In the genomic region with DNA sequence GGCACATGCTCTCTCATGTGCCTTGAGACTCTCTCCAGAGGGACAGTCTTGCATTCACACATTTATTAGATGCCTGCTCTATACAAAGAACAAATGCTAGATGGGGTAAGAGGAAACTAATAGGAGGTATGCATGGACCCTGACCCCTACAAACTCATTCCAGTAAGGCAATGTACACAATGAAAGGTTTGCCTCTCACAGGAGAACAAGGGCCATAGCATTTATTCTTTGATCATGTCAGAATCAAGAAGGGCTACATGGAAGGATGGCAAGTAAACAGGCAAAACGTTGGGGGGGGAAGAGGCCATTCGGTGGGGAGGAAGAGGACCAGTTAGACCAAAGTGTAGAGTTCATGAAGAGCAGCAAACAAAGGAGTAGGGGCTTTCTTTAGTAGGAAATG, we compare ENCODE assay signal across 1 cellular context.
TF ChIP-seq lines count a peak whose summit lies in the region.

No MANE protein-coding gene starts in this region.

TF ChIP-seq in HepG2, 621 proteins besides CTCF, POLR2A, EP300 and RAD21 (continued from another document and continues in another):
- TF ChIP-seq SOX6 (IDR thresholded peaks at IDR 0.05), result no peak
- TF ChIP-seq SOX6 (CRISPR knock-in tag; IDR thresholded peaks at IDR 0.05), result peak; percentile 49
- TF ChIP-seq HNRNPUL1 (IDR thresholded peaks at IDR 0.05; ENCODE audit: low read depth, low read length), result no peak
- TF ChIP-seq FLYWCH1 (CRISPR knock-in tag; IDR thresholded peaks at IDR 0.05), result no peak
- TF ChIP-seq, protein P1, sequence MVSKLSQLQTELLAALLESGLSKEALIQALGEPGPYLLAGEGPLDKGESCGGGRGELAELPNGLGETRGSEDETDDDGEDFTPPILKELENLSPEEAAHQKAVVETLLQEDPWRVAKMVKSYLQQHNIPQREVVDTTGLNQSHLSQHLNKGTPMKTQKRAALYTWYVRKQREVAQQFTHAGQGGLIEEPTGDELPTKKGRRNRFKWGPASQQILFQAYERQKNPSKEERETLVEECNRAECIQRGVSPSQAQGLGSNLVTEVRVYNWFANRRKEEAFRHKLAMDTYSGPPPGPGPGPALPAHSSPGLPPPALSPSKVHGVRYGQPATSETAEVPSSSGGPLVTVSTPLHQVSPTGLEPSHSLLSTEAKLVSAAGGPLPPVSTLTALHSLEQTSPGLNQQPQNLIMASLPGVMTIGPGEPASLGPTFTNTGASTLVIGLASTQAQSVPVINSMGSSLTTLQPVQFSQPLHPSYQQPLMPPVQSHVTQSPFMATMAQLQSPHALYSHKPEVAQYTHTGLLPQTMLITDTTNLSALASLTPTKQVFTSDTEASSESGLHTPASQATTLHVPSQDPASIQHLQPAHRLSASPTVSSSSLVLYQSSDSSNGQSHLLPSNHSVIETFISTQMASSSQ (IDR thresholded peaks at IDR 0.05; ENCODE audit: low read depth), result no peak
- TF ChIP-seq, protein P1 (CRISPR knock-in tag; IDR thresholded peaks at IDR 0.05; ENCODE audit: borderline replicate concordance), result no peak
- no peak for TF ChIP-seq SPEN (CRISPR knock-in tag; IDR thresholded peaks at IDR 0.05; ENCODE audit: low read depth)
- TF ChIP-seq, protein P2, sequence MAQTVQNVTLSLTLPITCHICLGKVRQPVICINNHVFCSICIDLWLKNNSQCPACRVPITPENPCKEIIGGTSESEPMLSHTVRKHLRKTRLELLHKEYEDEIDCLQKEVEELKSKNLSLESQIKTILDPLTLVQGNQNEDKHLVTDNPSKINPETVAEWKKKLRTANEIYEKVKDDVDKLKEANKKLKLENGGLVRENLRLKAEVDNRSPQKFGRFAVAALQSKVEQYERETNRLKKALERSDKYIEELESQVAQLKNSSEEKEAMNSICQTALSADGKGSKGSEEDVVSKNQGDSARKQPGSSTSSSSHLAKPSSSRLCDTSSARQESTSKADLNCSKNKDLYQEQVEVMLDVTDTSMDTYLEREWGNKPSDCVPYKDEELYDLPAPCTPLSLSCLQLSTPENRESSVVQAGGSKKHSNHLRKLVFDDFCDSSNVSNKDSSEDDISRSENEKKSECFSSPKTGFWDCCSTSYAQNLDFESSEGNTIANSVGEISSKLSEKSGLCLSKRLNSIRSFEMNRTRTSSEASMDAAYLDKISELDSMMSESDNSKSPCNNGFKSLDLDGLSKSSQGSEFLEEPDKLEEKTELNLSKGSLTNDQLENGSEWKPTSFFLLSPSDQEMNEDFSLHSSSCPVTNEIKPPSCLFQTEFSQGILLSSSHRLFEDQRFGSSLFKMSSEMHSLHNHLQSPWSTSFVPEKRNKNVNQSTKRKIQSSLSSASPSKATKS (CRISPR knock-in tag; IDR thresholded peaks at IDR 0.05), result no peak
- no peak for TF ChIP-seq ZNF234 (CRISPR knock-in tag; conservative IDR thresholded peaks at IDR 0.05)
- TF ChIP-seq HCFC1 (IDR thresholded peaks at IDR 0.05; ENCODE audit: low read depth, low read length), result no peak
- no peak for TF ChIP-seq ZNF496 (CRISPR knock-in tag; IDR thresholded peaks at IDR 0.05; ENCODE audit: insufficient replicate concordance)
- TF ChIP-seq TCF12 (IDR thresholded peaks at IDR 0.05), result no peak
- no peak for TF ChIP-seq TCF12 (CRISPR knock-in tag; IDR thresholded peaks at IDR 0.05)
- no peak for TF ChIP-seq ZNF232 (CRISPR knock-in tag; IDR thresholded peaks at IDR 0.05; ENCODE audit: borderline replicate concordance)
- TF ChIP-seq CHD4 (IDR thresholded peaks at IDR 0.05; ENCODE audit: borderline replicate concordance, low read length), result peak; percentile 49; the same call in 1 of the 2 replicates
- no peak for TF ChIP-seq ZNF747 (CRISPR knock-in tag; IDR thresholded peaks at IDR 0.05; ENCODE audit: borderline replicate concordance)
- TF ChIP-seq, protein P3, sequence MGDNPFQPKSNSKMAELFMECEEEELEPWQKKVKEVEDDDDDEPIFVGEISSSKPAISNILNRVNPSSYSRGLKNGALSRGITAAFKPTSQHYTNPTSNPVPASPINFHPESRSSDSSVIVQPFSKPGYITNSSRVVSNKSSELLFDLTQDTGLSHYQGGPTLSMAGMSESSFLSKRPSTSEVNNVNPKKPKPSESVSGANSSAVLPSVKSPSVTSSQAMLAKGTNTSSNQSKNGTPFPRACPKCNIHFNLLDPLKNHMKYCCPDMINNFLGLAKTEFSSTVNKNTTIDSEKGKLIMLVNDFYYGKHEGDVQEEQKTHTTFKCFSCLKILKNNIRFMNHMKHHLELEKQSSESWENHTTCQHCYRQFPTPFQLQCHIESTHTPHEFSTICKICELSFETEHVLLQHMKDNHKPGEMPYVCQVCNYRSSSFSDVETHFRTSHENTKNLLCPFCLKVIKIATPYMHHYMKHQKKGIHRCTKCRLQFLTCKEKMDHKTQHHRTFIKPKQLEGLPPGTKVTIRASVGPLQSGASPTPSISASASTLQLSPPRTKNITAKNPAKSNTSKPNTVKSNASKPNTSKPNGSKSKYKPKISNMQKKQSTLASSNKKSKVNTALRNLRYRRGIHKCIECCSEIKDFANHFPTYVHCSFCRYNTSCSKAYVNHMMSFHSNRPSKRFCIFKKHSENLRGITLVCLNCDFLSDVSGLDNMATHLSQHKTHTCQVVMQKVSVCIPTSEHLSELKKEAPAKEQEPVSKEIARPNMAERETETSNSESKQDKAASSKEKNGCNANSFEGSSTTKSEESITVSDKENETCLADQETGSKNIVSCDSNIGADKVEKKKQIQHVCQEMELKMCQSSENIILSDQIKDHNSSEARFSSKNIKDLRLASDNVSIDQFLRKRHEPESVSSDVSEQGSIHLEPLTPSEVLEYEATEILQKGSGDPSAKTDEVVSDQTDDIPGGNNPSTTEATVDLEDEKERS (CRISPR knock-in tag; IDR thresholded peaks at IDR 0.05), result no peak
- no peak for TF ChIP-seq ZNF263 (CRISPR knock-in tag; IDR thresholded peaks at IDR 0.05)
- no peak for TF ChIP-seq GATAD2A (CRISPR knock-in tag; IDR thresholded peaks at IDR 0.05)
- TF ChIP-seq ASH2L (IDR thresholded peaks at IDR 0.05; ENCODE audit: insufficient read length, low read depth, low read length), result peak; percentile 76
- TF ChIP-seq DNMT3B (CRISPR knock-in tag; conservative IDR thresholded peaks at IDR 0.05), result no peak
- TF ChIP-seq MXI1 (IDR thresholded peaks at IDR 0.05; ENCODE audit: borderline replicate concordance, low read depth, low read length), result no peak
- TF ChIP-seq, protein P4, sequence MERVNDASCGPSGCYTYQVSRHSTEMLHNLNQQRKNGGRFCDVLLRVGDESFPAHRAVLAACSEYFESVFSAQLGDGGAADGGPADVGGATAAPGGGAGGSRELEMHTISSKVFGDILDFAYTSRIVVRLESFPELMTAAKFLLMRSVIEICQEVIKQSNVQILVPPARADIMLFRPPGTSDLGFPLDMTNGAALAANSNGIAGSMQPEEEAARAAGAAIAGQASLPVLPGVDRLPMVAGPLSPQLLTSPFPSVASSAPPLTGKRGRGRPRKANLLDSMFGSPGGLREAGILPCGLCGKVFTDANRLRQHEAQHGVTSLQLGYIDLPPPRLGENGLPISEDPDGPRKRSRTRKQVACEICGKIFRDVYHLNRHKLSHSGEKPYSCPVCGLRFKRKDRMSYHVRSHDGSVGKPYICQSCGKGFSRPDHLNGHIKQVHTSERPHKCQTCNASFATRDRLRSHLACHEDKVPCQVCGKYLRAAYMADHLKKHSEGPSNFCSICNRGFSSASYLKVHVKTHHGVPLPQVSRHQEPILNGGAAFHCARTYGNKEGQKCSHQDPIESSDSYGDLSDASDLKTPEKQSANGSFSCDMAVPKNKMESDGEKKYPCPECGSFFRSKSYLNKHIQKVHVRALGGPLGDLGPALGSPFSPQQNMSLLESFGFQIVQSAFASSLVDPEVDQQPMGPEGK (CRISPR knock-in tag; IDR thresholded peaks at IDR 0.05), result 0 out of 2 replicates have a peak, but pooled peaks have one; percentile 35
- TF ChIP-seq ZNF790 (CRISPR knock-in tag; IDR thresholded peaks at IDR 0.05; ENCODE audit: borderline replicate concordance), result no peak
- no peak for TF ChIP-seq MED13 (CRISPR knock-in tag; IDR thresholded peaks at IDR 0.05)
- TF ChIP-seq YEATS2 (CRISPR knock-in tag; IDR thresholded peaks at IDR 0.05; ENCODE audit: borderline replicate concordance), result no peak
- TF ChIP-seq KDM6A (CRISPR knock-in tag; IDR thresholded peaks at IDR 0.05; ENCODE audit: low read depth), result peak; percentile 25; the same call in 1 of the 2 replicates
- TF ChIP-seq MATR3 (CRISPR knock-in tag; IDR thresholded peaks at IDR 0.05), result no peak
- no peak for TF ChIP-seq ZSCAN22 (CRISPR knock-in tag; IDR thresholded peaks at IDR 0.05)
- TF ChIP-seq, protein P5, sequence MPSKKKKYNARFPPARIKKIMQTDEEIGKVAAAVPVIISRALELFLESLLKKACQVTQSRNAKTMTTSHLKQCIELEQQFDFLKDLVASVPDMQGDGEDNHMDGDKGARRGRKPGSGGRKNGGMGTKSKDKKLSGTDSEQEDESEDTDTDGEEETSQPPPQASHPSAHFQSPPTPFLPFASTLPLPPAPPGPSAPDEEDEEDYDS (CRISPR knock-in tag; IDR thresholded peaks at IDR 0.05), result no peak
- TF ChIP-seq MAFG (CRISPR knock-in tag; IDR thresholded peaks at IDR 0.05), result no peak
- TF ChIP-seq ELF1 (CRISPR knock-in tag; IDR thresholded peaks at IDR 0.05), result no peak
- TF ChIP-seq ZNF652 (CRISPR knock-in tag; IDR thresholded peaks at IDR 0.05; ENCODE audit: borderline replicate concordance, low read depth), result no peak
- TF ChIP-seq, protein P6, sequence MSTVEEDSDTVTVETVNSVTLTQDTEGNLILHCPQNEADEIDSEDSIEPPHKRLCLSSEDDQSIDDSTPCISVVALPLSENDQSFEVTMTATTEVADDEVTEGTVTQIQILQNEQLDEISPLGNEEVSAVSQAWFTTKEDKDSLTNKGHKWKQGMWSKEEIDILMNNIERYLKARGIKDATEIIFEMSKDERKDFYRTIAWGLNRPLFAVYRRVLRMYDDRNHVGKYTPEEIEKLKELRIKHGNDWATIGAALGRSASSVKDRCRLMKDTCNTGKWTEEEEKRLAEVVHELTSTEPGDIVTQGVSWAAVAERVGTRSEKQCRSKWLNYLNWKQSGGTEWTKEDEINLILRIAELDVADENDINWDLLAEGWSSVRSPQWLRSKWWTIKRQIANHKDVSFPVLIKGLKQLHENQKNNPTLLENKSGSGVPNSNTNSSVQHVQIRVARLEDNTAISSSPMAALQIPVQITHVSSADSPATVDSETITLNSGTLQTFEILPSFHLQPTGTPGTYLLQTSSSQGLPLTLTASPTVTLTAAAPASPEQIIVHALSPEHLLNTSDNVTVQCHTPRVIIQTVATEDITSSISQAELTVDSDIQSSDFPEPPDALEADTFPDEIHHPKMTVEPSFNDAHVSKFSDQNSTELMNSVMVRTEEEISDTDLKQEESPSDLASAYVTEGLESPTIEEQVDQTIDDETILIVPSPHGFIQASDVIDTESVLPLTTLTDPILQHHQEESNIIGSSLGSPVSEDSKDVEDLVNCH (CRISPR knock-in tag; IDR thresholded peaks at IDR 0.05), result no peak
- peak; percentile 60; the same call in 1 of the 2 replicates for TF ChIP-seq NCOR1 (IDR thresholded peaks at IDR 0.05; ENCODE audit: borderline replicate concordance, low read length)
- TF ChIP-seq, protein P7, sequence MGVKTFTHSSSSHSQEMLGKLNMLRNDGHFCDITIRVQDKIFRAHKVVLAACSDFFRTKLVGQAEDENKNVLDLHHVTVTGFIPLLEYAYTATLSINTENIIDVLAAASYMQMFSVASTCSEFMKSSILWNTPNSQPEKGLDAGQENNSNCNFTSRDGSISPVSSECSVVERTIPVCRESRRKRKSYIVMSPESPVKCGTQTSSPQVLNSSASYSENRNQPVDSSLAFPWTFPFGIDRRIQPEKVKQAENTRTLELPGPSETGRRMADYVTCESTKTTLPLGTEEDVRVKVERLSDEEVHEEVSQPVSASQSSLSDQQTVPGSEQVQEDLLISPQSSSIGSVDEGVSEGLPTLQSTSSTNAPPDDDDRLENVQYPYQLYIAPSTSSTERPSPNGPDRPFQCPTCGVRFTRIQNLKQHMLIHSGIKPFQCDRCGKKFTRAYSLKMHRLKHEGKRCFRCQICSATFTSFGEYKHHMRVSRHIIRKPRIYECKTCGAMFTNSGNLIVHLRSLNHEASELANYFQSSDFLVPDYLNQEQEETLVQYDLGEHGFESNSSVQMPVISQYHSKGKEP (CRISPR knock-in tag; IDR thresholded peaks at IDR 0.05), result no peak
- TF ChIP-seq ZNF670 (CRISPR knock-in tag; IDR thresholded peaks at IDR 0.05; ENCODE audit: borderline replicate concordance), result no peak
- TF ChIP-seq ZNF33B (CRISPR knock-in tag; IDR thresholded peaks at IDR 0.05), result no peak
- TF ChIP-seq ZNF569 (CRISPR knock-in tag; IDR thresholded peaks at IDR 0.05; ENCODE audit: borderline replicate concordance), result no peak
- no peak for TF ChIP-seq MYC (CRISPR knock-in tag; IDR thresholded peaks at IDR 0.05; ENCODE audit: borderline replicate concordance)
- no peak for TF ChIP-seq ZNF430 (CRISPR knock-in tag; IDR thresholded peaks at IDR 0.05)
- no peak for TF ChIP-seq SIN3A (IDR thresholded peaks at IDR 0.05; ENCODE audit: borderline replicate concordance, low read depth, low read length)
- TF ChIP-seq ZNF644 (CRISPR knock-in tag; IDR thresholded peaks at IDR 0.05; ENCODE audit: low read depth), result 0 out of 2 replicates have a peak, but pooled peaks have one; percentile 55
- peak; percentile 97; the same call in 1 of the 2 replicates for TF ChIP-seq ZNF510 (CRISPR knock-in tag; IDR thresholded peaks at IDR 0.05; ENCODE audit: low read depth)
